In genomic region chr3:115667175-115668065, GRCh38 we compare ENCODE assay signal across 12 cellular contexts. TPM values are rescaled to one million over a fixed set of nuclear protein-coding genes. Genes with fewer than 3 reads are reported as not detected.
DNase-seq lines count a peak whose midpoint lies in the region; ATAC-seq, FAIRE-seq and TF ChIP-seq lines count a peak whose summit lies in the region.
"Had no signal": no experiment of that assay in that cellular context is flagged by ENCODE, and none has a peak within 500 bp of the region (broad histone marks: within the 10 kb centered on the region; RNA-seq: fewer than 3 reads in every experiment).

No MANE protein-coding gene starts in this region.

- H3K27me3 ChIP-seq in K562 (ENCODE audit: control insufficient read depth in 2 of 2, insufficient read depth in 2 of 2, low read length in 2 of 2): no peaks in the 10 kb centered on the region

- no peak for TF ChIP-seq EP300 in K562 (IDR thresholded peaks at IDR 0.05; ENCODE audit: low read length)

- WGBS in K562 (ENCODE audit: insufficient coverage, low coverage, missing lambda C conversion rate): 0% methylated on average over 2 of the region's 2 CpGs

- TF ChIP-seq RAD21 in K562 (CRISPR knock-in tag; conservative IDR thresholded peaks at IDR 0.05 in 1 of 2, IDR thresholded peaks at IDR 0.05 in 1 of 2): no peak

- POLR2A ChIA-PET in K562 (lab: Yijun Ruan, JAX): interaction anchor here (0.8 kb wide), 1 partner anchor 67 kb away, joined by 3 read pairs; no protein-coding TSS in a partner anchor

- ATAC-seq in GM19395 (IDR thresholded peaks at IDR 0.05; ENCODE audit: unreplicated experiment) (peak; percentile 73), HG02884 (IDR thresholded peaks at IDR 0.05; ENCODE audit: unreplicated experiment) (peak; percentile 77), K562 (peak; percentile 29; the same call in 1 of the 3 replicates), HG02623 (IDR thresholded peaks at IDR 0.05; ENCODE audit: unreplicated experiment) (no peak)

- no peak for TF ChIP-seq POLR2A in K562 (conservative IDR thresholded peaks at IDR 0.05)

- H3K27ac ChIP-seq in K562 (ENCODE audit: extremely low read depth, low read depth, low read length): no peak overlapping the region
- H3K27ac ChIP-seq: SK-N-MC had no signal

- no peaks in the 10 kb centered on the region for H3K79me2 ChIP-seq in K562 (ENCODE audit: control insufficient read depth, insufficient read depth, low read length)

- DNase-seq in K562 (ENCODE audit: extremely low read depth in 1 of 4, low spot score in 3 of 4) (no peak), renal cortical epithelial cell (ENCODE audit: low read depth) (peak; percentile 78), SKM-1 (lab: John Stamatoyannopoulos, UW; ENCODE audit: unreplicated experiment) (no peak), NCI-H2196 (lab: John Stamatoyannopoulos, UW; ENCODE audit: unreplicated experiment) (no peak)
- DNase-seq: activated gamma-delta T cell treated with Interleukin-2 at 50 U/mL for 16 hours; NCI-H187; stimulated activated CD4-positive, alpha-beta T cell treated with anti-CD3 and anti-CD28 coated beads, Interleukin-4, amount 100 ng/mL, for 24 hours had no signal

- CTCF ChIA-PET in K562 (lab: Yijun Ruan, JAX; ENCODE audit: low intra/inter-chr PET ratio): no interaction called here

- H3K4me1 ChIP-seq in K562 (replicated peaks in 1 of 2; ENCODE audit: control insufficient read depth in 2 of 2, insufficient read depth in 2 of 2, low read length in 2 of 2): no peaks in the 10 kb centered on the region

- H4K20me1 ChIP-seq in K562 (replicated peaks; ENCODE audit: control insufficient read depth, insufficient read depth, low read length): no peaks in the 10 kb centered on the region

- no peaks in the 10 kb centered on the region for H3K9me1 ChIP-seq in K562 (ENCODE audit: control insufficient read depth, insufficient read depth, low read length)

- BruUV-seq in K562 (replicated peaks; lab: Mats Ljungman, UMichigan): no TSS peak

- no peak for FAIRE-seq in K562 (lab: Jason Lieb, UNC)

- no peak overlapping the region for H3K9ac ChIP-seq in K562 (ENCODE audit: insufficient read depth in 1 of 2, low read depth in 2 of 2, low read length in 2 of 2)

- no peaks in the 10 kb centered on the region for H3K36me3 ChIP-seq in K562 (ENCODE audit: control insufficient read depth, insufficient read depth, low read length)

- TF ChIP-seq CTCF in K562 (IDR thresholded peaks at IDR 0.05 in 2 of 3, conservative IDR thresholded peaks at IDR 0.05 in 1 of 3; ENCODE audit: insufficient read depth in 2 of 3, low read depth in 1 of 3, low read length in 3 of 3): no peak

- no peak overlapping the region for H3K4me3 ChIP-seq in K562
- H3K4me3 ChIP-seq: SK-N-MC had no signal

- H3K9me3 ChIP-seq in K562 (replicated peaks; ENCODE audit: control insufficient read depth, insufficient read depth, low read depth, low read length): no peaks in the 10 kb centered on the region

- intact Hi-C loops in K562 (cut with micrococcal nuclease): no loop called here

- H2AFZ ChIP-seq in K562 (ENCODE audit: low read depth, low read length): no peak overlapping the region

- no peak overlapping the region for H3K4me2 ChIP-seq in K562 (ENCODE audit: insufficient read depth, low read length)

- in situ Hi-C loops in K562 (cut with MboI): no loop called here

TF ChIP-seq in K562, 482 proteins besides CTCF, POLR2A, EP300 and RAD21:
- no peak for TF ChIP-seq CREB5 (CRISPR knock-in tag; IDR thresholded peaks at IDR 0.05)

RNA-seq across cellular contexts. Expression of gene GAP43, which starts 44.1 kb away (rescaled TPM):
- total RNA-seq in K562 (2011; cell fraction: chromatin; rRNA removed; ENCODE audit: low replicate concordance): not detected in 2 replicates
- total RNA-seq in K562 (2011; cell fraction: nucleolus; rRNA removed): not detected in 2 replicates
- not detected in 2 replicates for total RNA-seq in K562 (2011; cell fraction: nucleoplasm; rRNA removed)
- total RNA-seq in K562 (2014; rRNA removed) (0.12 TPM in 1 of 2 replicates, not detected in the other), K562 (2014; rRNA removed; fragmentation: Illumina TruSeq; extraction: Trizol) (not detected in 2 replicates), K562 (2015; rRNA removed; fragmentation: Illumina TruSeq; extraction: Trizol) (not detected in 2 replicates), K562 (2021) (0.11 TPM in 2 replicates), renal cortical epithelial cell (not detected in 2 replicates)
- polyA plus RNA-seq in K562 (2011; rRNA removed) (0.04 TPM in 1 of 2 replicates, not detected in the other), K562 (2014; fragmentation: Illumina TruSeq; extraction: Trizol) (0.08 TPM in 1 of 2 replicates, not detected in the other), K562 (2014; fragmentation: Nextera tagmentation; extraction: Ambion mirVana) (not detected), K562 (2014; rRNA removed) (0.09 TPM in 1 of 2 replicates, not detected in the other)
- polyA plus RNA-seq in K562 (2011; cell fraction: cytosol; rRNA removed): not detected in 2 replicates
- not detected in 2 replicates for polyA plus RNA-seq in K562 (2011; cell fraction: nucleus; rRNA removed)
- 0.33 TPM in 1 of 2 replicates, not detected in the other for polyA plus RNA-seq in K562 (2012)
- not detected in 2 replicates for polyA minus RNA-seq in K562 (2011; rRNA and poly(A)+ RNA removed)
- polyA minus RNA-seq in K562 (2011; cell fraction: cytosol; rRNA and poly(A)+ RNA removed): not detected in 2 replicates
- polyA minus RNA-seq in K562 (2011; cell fraction: nucleus; rRNA and poly(A)+ RNA removed): not detected in 2 replicates
- total RNA-seq: mononuclear cell had no signal
